In genomic region chr16:58046054-58046881, GRCh38 we compare ENCODE assay signal across 23 cellular contexts. TPM values are rescaled to one million over a fixed set of nuclear protein-coding genes. Genes with fewer than 3 reads are reported as not detected.
DNase-seq lines count a peak whose midpoint lies in the region; ATAC-seq and TF ChIP-seq lines count a peak whose summit lies in the region.
"Had no signal": no experiment of that assay in that cellular context is flagged by ENCODE, and none has a peak within 500 bp of the region (broad histone marks: within the 10 kb centered on the region; RNA-seq: fewer than 3 reads in every experiment).

No MANE protein-coding gene starts in this region.

- H3K27me3 ChIP-seq in left ventricle myocardium inferior (ENCODE audit: low read depth) (no peaks in the 10 kb centered on the region), left lung (no peaks in the 10 kb centered on the region)
- no peaks in the 10 kb centered on the region for H3K27me3 ChIP-seq in CD8-positive, alpha-beta memory T cell (ENCODE audit: insufficient read depth, low read length, poor library complexity, severe bottlenecking)
- no peaks in the 10 kb centered on the region for H3K27me3 ChIP-seq in CD4-positive, alpha-beta memory T cell (ENCODE audit: insufficient read depth, low read length)
- H3K27me3 ChIP-seq: brain microvascular endothelial cell, hepatocyte had no signal

- DNase-seq in left ventricle myocardium inferior, result no peak
- no peak for DNase-seq in left ventricle myocardium superior
- peak; percentile 75 for DNase-seq in SKM-1 (lab: John Stamatoyannopoulos, UW; ENCODE audit: unreplicated experiment)
- DNase-seq in left lung, result peak in 1 of 2 donors; percentile 54
- DNase-seq in CD8-positive, alpha-beta memory T cell, result no peak
- DNase-seq in AG20443 (ENCODE audit: low spot score), result no peak
- DNase-seq in CD4-positive, alpha-beta memory T cell, result no peak
- DNase-seq: activated CD4-positive, alpha-beta T cell treated with anti-CD3 and anti-CD28 coated beads for 36 hours; activated CD8-positive, alpha-beta memory T cell treated with anti-CD3 and anti-CD28 coated beads, Interleukin-2, amount 10 ng/mL, durations not matched to agents 7 days and 5 days; brain microvascular endothelial cell; cortex of kidney; NCI-H1105 treated with DMSO at 0.1 percent for 48 hours; NCI-H2171; SK-N-SH; stimulated activated CD4-positive, alpha-beta T cell treated with anti-CD3 and anti-CD28 coated beads, Interleukin-2, amount 100 ng/mL, for 24 hours; stimulated activated naive CD8-positive, alpha-beta T cell treated with anti-CD3 and anti-CD28 coated beads, Interleukin-15, amount 100 ng/mL, for 72 hours had no signal

- CTCF ChIA-PET in CD8-positive, alpha-beta memory T cell (lab: Charles Lee), result no interaction called here
- CTCF ChIA-PET in CD4-positive, alpha-beta memory T cell (lab: Charles Lee; ENCODE audit: partially characterized antibody), result no interaction called here

- no peak overlapping the region for H3K4me3 Mint-ChIP-seq in CD8-positive, alpha-beta memory T cell
- H3K4me3 Mint-ChIP-seq in CD4-positive, alpha-beta memory T cell, result no peak overlapping the region
- H3K4me3 Mint-ChIP-seq: activated CD4-positive, alpha-beta T cell treated with anti-CD3 and anti-CD28 coated beads for 36 hours; activated CD8-positive, alpha-beta memory T cell treated with anti-CD3 and anti-CD28 coated beads, Interleukin-2, amount 10 ng/mL, durations not matched to agents 7 days and 5 days; CD14-positive monocyte; naive thymus-derived CD8-positive, alpha-beta T cell; stimulated activated naive CD8-positive, alpha-beta T cell treated with anti-CD3 and anti-CD28 coated beads, Interleukin-15, amount 100 ng/mL, for 72 hours had no signal

- intact Hi-C loops in left ventricle myocardium inferior (cut with micrococcal nuclease), result no loop called here
- intact Hi-C loops in left ventricle myocardium superior (cut with micrococcal nuclease), result no loop called here
- intact Hi-C loops in left lung (cut with DNase I), result no loop called here
- intact Hi-C loops in CD4-positive, alpha-beta memory T cell (cut with micrococcal nuclease), result no loop called here

- peaks cover 0 to 9% of the 10 kb centered on the region in 2 donors for H3K27me3 Mint-ChIP-seq in CD8-positive, alpha-beta memory T cell
- H3K27me3 Mint-ChIP-seq in CD4-positive, alpha-beta memory T cell, result peaks cover 0 to 2% of the 10 kb centered on the region in 2 donors
- H3K27me3 Mint-ChIP-seq: activated CD4-positive, alpha-beta T cell treated with anti-CD3 and anti-CD28 coated beads for 36 hours; activated CD8-positive, alpha-beta memory T cell treated with anti-CD3 and anti-CD28 coated beads, Interleukin-2, amount 10 ng/mL, durations not matched to agents 7 days and 5 days; stimulated activated naive CD8-positive, alpha-beta T cell treated with anti-CD3 and anti-CD28 coated beads, Interleukin-15, amount 100 ng/mL, for 72 hours had no signal

- ATAC-seq in left ventricle myocardium superior (no peak), left lung (peak; percentile 13), GM19023 (IDR thresholded peaks at IDR 0.05; ENCODE audit: unreplicated experiment) (no peak)
- ATAC-seq: activated CD4-positive, alpha-beta T cell treated with anti-CD3 and anti-CD28 coated beads for 36 hours; activated CD8-positive, alpha-beta memory T cell treated with anti-CD3 and anti-CD28 coated beads, Interleukin-2, amount 10 ng/mL, durations not matched to agents 7 days and 5 days; naive thymus-derived CD8-positive, alpha-beta T cell; Panc1; stimulated activated naive CD8-positive, alpha-beta T cell treated with anti-CD3 and anti-CD28 coated beads, Interleukin-15, amount 100 ng/mL, for 72 hours had no signal

- H3K4me3 ChIP-seq in left ventricle myocardium inferior (no peak overlapping the region), left lung (no peak overlapping the region)
- no peak overlapping the region for H3K4me3 ChIP-seq in CD8-positive, alpha-beta memory T cell (ENCODE audit: low read length)
- no peak overlapping the region for H3K4me3 ChIP-seq in CD4-positive, alpha-beta memory T cell (ENCODE audit: low read length in 2 of 2)
- H3K4me3 ChIP-seq: hepatocyte had no signal

- H3K4me1 Mint-ChIP-seq in CD8-positive, alpha-beta memory T cell, result no peaks in the 10 kb centered on the region
- no peaks in the 10 kb centered on the region for H3K4me1 Mint-ChIP-seq in CD4-positive, alpha-beta memory T cell
- H3K4me1 Mint-ChIP-seq: activated CD4-positive, alpha-beta T cell treated with anti-CD3 and anti-CD28 coated beads for 36 hours; activated CD8-positive, alpha-beta memory T cell treated with anti-CD3 and anti-CD28 coated beads, Interleukin-2, amount 10 ng/mL, durations not matched to agents 7 days and 5 days; CD14-positive monocyte; naive thymus-derived CD8-positive, alpha-beta T cell; stimulated activated naive CD8-positive, alpha-beta T cell treated with anti-CD3 and anti-CD28 coated beads, Interleukin-15, amount 100 ng/mL, for 72 hours had no signal

- TF ChIP-seq CTCF in left ventricle myocardium inferior (IDR thresholded peaks at IDR 0.05; ENCODE audit: borderline replicate concordance), result no peak
- TF ChIP-seq CTCF in left lung (IDR thresholded peaks at IDR 0.05), result no peak

- POLR2A ChIA-PET in CD8-positive, alpha-beta memory T cell (lab: Charles Lee), result interaction anchor here (0.5 kb wide), 1 partner anchor 188 kb away, joined by 3 read pairs; no protein-coding TSS in a partner anchor
- POLR2A ChIA-PET in CD4-positive, alpha-beta memory T cell (lab: Charles Lee; ENCODE audit: partially characterized antibody), result no interaction called here

- H3K9me3 Mint-ChIP-seq in CD8-positive, alpha-beta memory T cell, result no peaks in the 10 kb centered on the region
- H3K9me3 Mint-ChIP-seq in CD4-positive, alpha-beta memory T cell, result peaks cover 0 to 5% (median 0%) of the 10 kb centered on the region in 8 donors
- H3K9me3 Mint-ChIP-seq: activated T-helper 2 cell treated with anti-CD3 and anti-CD28 coated beads, Interferon-gamma antibody, Interleukin-2, Interleukin-4, amounts not matched to agents 10 μg/mL and 5 μg/mL and 100 μg/mL, durations not matched to agents 14 hours and 24 hours and 36 hours; stimulated activated naive CD8-positive, alpha-beta T cell treated with anti-CD3 and anti-CD28 coated beads, Interleukin-15, amount 100 ng/mL, for 72 hours had no signal

- H3K9me3 ChIP-seq in left ventricle myocardium inferior (replicated peaks) (no peaks in the 10 kb centered on the region), left lung (no peaks in the 10 kb centered on the region)
- no peaks in the 10 kb centered on the region for H3K9me3 ChIP-seq in CD8-positive, alpha-beta memory T cell (ENCODE audit: low read length)
- H3K9me3 ChIP-seq in CD4-positive, alpha-beta memory T cell (ENCODE audit: control insufficient read depth in 1 of 2, low read length in 2 of 2), result no peaks in the 10 kb centered on the region
- H3K9me3 ChIP-seq: SK-N-SH had no signal

- H3K4me1 ChIP-seq in left ventricle myocardium inferior, result peaks cover 62% of the 10 kb centered on the region
- H3K4me1 ChIP-seq in left lung, result peaks cover 3 to 5% of the 10 kb centered on the region in 2 donors
- H3K4me1 ChIP-seq in CD8-positive, alpha-beta memory T cell (ENCODE audit: insufficient read depth, low read length), result no peaks in the 10 kb centered on the region
- no peaks in the 10 kb centered on the region for H3K4me1 ChIP-seq in CD4-positive, alpha-beta memory T cell (ENCODE audit: insufficient read depth, low read length)
- H3K4me1 ChIP-seq: parathyroid adenoma had no signal

- H3K27ac ChIP-seq in left ventricle myocardium inferior (replicated peaks) (peak overlapping the region; percentile 86), left lung (no peak overlapping the region)
- no peak overlapping the region for H3K27ac ChIP-seq in CD8-positive, alpha-beta memory T cell (ENCODE audit: low read depth, low read length)
- H3K27ac ChIP-seq in CD4-positive, alpha-beta memory T cell (ENCODE audit: low read depth, low read length), result no peak overlapping the region
- H3K27ac ChIP-seq: brain microvascular endothelial cell, hepatocyte, parathyroid adenoma had no signal

- H3K27ac Mint-ChIP-seq in CD8-positive, alpha-beta memory T cell, result no peak overlapping the region
- H3K27ac Mint-ChIP-seq in CD4-positive, alpha-beta memory T cell, result no peak overlapping the region
- H3K27ac Mint-ChIP-seq: activated CD4-positive, alpha-beta T cell treated with anti-CD3 and anti-CD28 coated beads for 36 hours; activated CD8-positive, alpha-beta memory T cell treated with anti-CD3 and anti-CD28 coated beads, Interleukin-2, amount 10 ng/mL, durations not matched to agents 7 days and 5 days; activated T-helper 2 cell treated with anti-CD3 and anti-CD28 coated beads, Interferon-gamma antibody, Interleukin-2, Interleukin-4, amounts not matched to agents 10 μg/mL and 5 μg/mL and 100 μg/mL, durations not matched to agents 14 hours and 24 hours and 36 hours; CD14-positive monocyte; naive thymus-derived CD8-positive, alpha-beta T cell; stimulated activated naive CD8-positive, alpha-beta T cell treated with anti-CD3 and anti-CD28 coated beads, Interleukin-15, amount 100 ng/mL, for 72 hours had no signal

- no peaks in the 10 kb centered on the region for H3K36me3 Mint-ChIP-seq in CD8-positive, alpha-beta memory T cell
- H3K36me3 Mint-ChIP-seq in CD4-positive, alpha-beta memory T cell, result no peaks in the 10 kb centered on the region
- H3K36me3 Mint-ChIP-seq: activated CD8-positive, alpha-beta memory T cell treated with anti-CD3 and anti-CD28 coated beads, Interleukin-2, amount 10 ng/mL, durations not matched to agents 7 days and 5 days; CD14-positive monocyte; naive thymus-derived CD8-positive, alpha-beta T cell had no signal

- H3K36me3 ChIP-seq in left ventricle myocardium inferior (peaks cover 39% of the 10 kb centered on the region), left lung (peaks cover 0 to 31% of the 10 kb centered on the region in 2 donors)
- H3K36me3 ChIP-seq in CD8-positive, alpha-beta memory T cell (ENCODE audit: insufficient read depth, low read length), result no peaks in the 10 kb centered on the region
- no peaks in the 10 kb centered on the region for H3K36me3 ChIP-seq in CD4-positive, alpha-beta memory T cell (ENCODE audit: insufficient read depth, low read length)
- H3K36me3 ChIP-seq: brain microvascular endothelial cell had no signal

RNA-seq across cellular contexts. Expression of gene MMP15, which starts 20.7 kb away (rescaled TPM):
- total RNA-seq in left ventricle myocardium inferior (64.1 TPM), left ventricle myocardium superior (62.2 TPM), left lung (10 to 100 TPM; 25.3 to 38.7 TPM)
- total RNA-seq in CD8-positive, alpha-beta memory T cell, result 1 to 10 TPM in 1 of 2 experiments, under 1 TPM in 1; 0.97 to 1.1 TPM
- polyA plus RNA-seq in CD8-positive, alpha-beta memory T cell, result 0.16 TPM
- 1 to 10 TPM; 1.6 to 1.8 TPM for total RNA-seq in CD4-positive, alpha-beta memory T cell
- polyA plus RNA-seq in CD4-positive, alpha-beta memory T cell, result under 1 TPM in 1 of 2 donors, not detected in 1; 0.21 TPM
- polyA plus RNA-seq: CD14-positive monocyte had no signal

RNA-seq across cellular contexts. Expression of gene USB1, which starts 45.1 kb away (rescaled TPM):
- 35.2 TPM for total RNA-seq in left ventricle myocardium inferior
- total RNA-seq in left ventricle myocardium superior, result 28.3 TPM
- total RNA-seq in left lung, result 10 to 100 TPM; 48.0 to 50.9 TPM
- 10 to 100 TPM; 66.6 to 68.5 TPM for total RNA-seq in CD8-positive, alpha-beta memory T cell
- polyA plus RNA-seq in CD8-positive, alpha-beta memory T cell, result 68.1 TPM
- total RNA-seq in CD4-positive, alpha-beta memory T cell, result 10 to 100 TPM; 36.4 to 39.5 TPM
- 10 to 100 TPM; 35.3 to 45.2 TPM for polyA plus RNA-seq in CD4-positive, alpha-beta memory T cell

RNA-seq across cellular contexts. Expression of gene ZNF319, which starts 45.8 kb away (rescaled TPM):
- total RNA-seq in left ventricle myocardium inferior (10.0 TPM), left ventricle myocardium superior (9.2 TPM), left lung (10 to 100 TPM; 10.7 to 12.0 TPM)
- total RNA-seq in CD8-positive, alpha-beta memory T cell, result 10 to 100 TPM; 11.9 to 12.8 TPM
- 18.5 TPM for polyA plus RNA-seq in CD8-positive, alpha-beta memory T cell
- 10 to 100 TPM; 19.7 to 20.5 TPM for total RNA-seq in CD4-positive, alpha-beta memory T cell
- polyA plus RNA-seq in CD4-positive, alpha-beta memory T cell, result 10 to 100 TPM in 1 of 2 donors, 1 to 10 TPM in 1; 2.3 to 16.5 TPM

Comparison
In these comparisons a context has a peak if more than half of its experiments do, and no peak if none do; other contexts are left out.
1. RNA of gene MMP15, which starts 20.7 kb away (total RNA-seq): 64.1 TPM in left ventricle myocardium inferior (single experiment), 62.2 TPM in left ventricle myocardium superior (single experiment) and 25.3 to 38.7 TPM in left lung; 1.6 to 1.8 TPM in CD4-positive, alpha-beta memory T cell and 0.97 to 1.1 TPM in CD8-positive, alpha-beta memory T cell; every median in the first group is over 4 times any median in the second.